Comparison of ENCODE assay signal across 8 cellular contexts in the genomic region with DNA sequence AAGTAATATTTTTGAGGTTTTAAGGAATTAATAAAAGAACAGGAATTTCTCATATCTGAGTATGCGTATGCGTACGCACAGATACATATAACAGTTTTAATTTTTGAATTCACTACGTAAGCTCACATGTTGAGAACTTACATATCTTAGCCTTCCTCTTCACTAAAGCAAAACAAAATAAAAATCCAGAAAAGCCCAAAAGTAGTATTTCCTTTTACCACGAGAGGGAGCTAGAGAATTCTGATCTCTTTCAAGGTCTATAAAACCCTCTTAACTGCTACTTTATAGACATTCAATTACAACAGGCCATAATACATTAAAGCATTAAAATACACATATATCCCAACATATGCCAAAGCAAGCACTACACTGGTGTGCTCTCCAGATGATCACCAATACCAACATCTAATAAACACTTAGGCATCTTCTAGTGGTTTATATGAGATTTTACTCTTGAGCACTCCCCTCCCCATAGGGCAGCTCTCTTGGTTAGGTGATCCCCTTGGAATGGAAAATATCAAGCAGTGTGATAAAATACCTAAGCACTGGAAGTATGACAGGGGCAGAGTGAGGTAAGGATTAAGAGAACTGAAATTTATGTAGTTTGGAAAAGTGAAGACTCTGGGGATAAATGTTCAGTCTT.
DNase-seq lines count a peak whose midpoint lies in the region; ATAC-seq and TF ChIP-seq lines count a peak whose summit lies in the region.

No MANE protein-coding gene starts in this region.

- H2AFZ ChIP-seq in DND-41 (ENCODE audit: low read depth, low read length) (no peak overlapping the region), Karpas-422 (ENCODE audit: low read length) (no peak overlapping the region), PC-9 (no peak overlapping the region)

- H3K79me2 ChIP-seq in DND-41 (ENCODE audit: insufficient read depth, low read length) = no peaks in the 10 kb centered on the region
- no peaks in the 10 kb centered on the region for H3K79me2 ChIP-seq in Karpas-422 (ENCODE audit: low read length)
- H3K79me2 ChIP-seq in PC-9 (ENCODE audit: low read depth) = no peaks in the 10 kb centered on the region

- no peaks in the 10 kb centered on the region for H3K36me3 Mint-ChIP-seq in nephron (ENCODE audit: low read depth)
- H3K36me3 Mint-ChIP-seq in activated naive CD8-positive, alpha-beta T cell treated with anti-CD3 and anti-CD28 coated beads, Interleukin-2, amount 50 U/mL, for 24 hours (ENCODE audit: low read depth) = no peaks in the 10 kb centered on the region

- CTCF ChIA-PET in PC-9 (lab: Charles Lee) = interaction anchor here (0.6 to 1.5 kb wide), 9 partner anchors 16 to 1358 kb away, joined by 3 to 6 read pairs (median 3); no protein-coding TSS in a partner anchor

- intact Hi-C loops in PC-9 (cut with micrococcal nuclease; ENCODE audit: unreplicated experiment) (loop anchor here (1.0 to 10.0 kb wide), 4 partner anchors 79 to 311 kb away; no protein-coding TSS in a partner anchor), dorsolateral prefrontal cortex (cut with DNase I) (loop anchor here (5.0 to 10.0 kb wide), 2 partner anchors 279 to 281 kb away; a partner anchor contains a TSS)

- H3K27me3 ChIP-seq in DND-41 (ENCODE audit: insufficient read depth, low read length, poor library complexity) = peaks cover 36% of the 10 kb centered on the region
- no peaks in the 10 kb centered on the region for H3K27me3 ChIP-seq in Karpas-422 (ENCODE audit: low read length)
- no peaks in the 10 kb centered on the region for H3K27me3 ChIP-seq in PC-9 (ENCODE audit: insufficient read depth, low read depth)
- H3K27me3 ChIP-seq in dorsolateral prefrontal cortex = peaks cover 0 to 100% (median 74%) of the 10 kb centered on the region in 45 donors

- H3K9me2 ChIP-seq in Karpas-422 (replicated peaks; ENCODE audit: insufficient read depth, low read length) = no peaks in the 10 kb centered on the region
- no peaks in the 10 kb centered on the region for H3K9me2 ChIP-seq in PC-9 (ENCODE audit: insufficient read depth)

- ATAC-seq in DND-41 (ENCODE audit: insufficient read depth, low read depth) (0 out of 3 replicates have a peak, but pooled peaks have one; percentile 35), GM21717 (IDR thresholded peaks at IDR 0.05; ENCODE audit: unreplicated experiment) (no peak), GM21737 (IDR thresholded peaks at IDR 0.05; ENCODE audit: unreplicated experiment) (no peak)
- no peak for ATAC-seq in activated naive CD8-positive, alpha-beta T cell treated with anti-CD3 and anti-CD28 coated beads, Interleukin-2, amount 50 U/mL, for 24 hours

- no peaks in the 10 kb centered on the region for H3K4me1 Mint-ChIP-seq in nephron
- peaks cover 9% of the 10 kb centered on the region for H3K4me1 Mint-ChIP-seq in activated naive CD8-positive, alpha-beta T cell treated with anti-CD3 and anti-CD28 coated beads, Interleukin-2, amount 50 U/mL, for 24 hours

- no peaks in the 10 kb centered on the region for H3K9me3 ChIP-seq in DND-41 (ENCODE audit: insufficient read depth, low read length, severe bottlenecking)
- no peaks in the 10 kb centered on the region for H3K9me3 ChIP-seq in Karpas-422 (ENCODE audit: low read length)
- H3K9me3 ChIP-seq in PC-9 (ENCODE audit: insufficient read depth, low read depth) = no peaks in the 10 kb centered on the region

- no peak overlapping the region for H3K27ac Mint-ChIP-seq in nephron
- H3K27ac Mint-ChIP-seq in activated naive CD8-positive, alpha-beta T cell treated with anti-CD3 and anti-CD28 coated beads, Interleukin-2, amount 50 U/mL, for 24 hours = no peak overlapping the region

- TF ChIP-seq CTCF in DND-41 (IDR thresholded peaks at IDR 0.05; ENCODE audit: borderline replicate concordance, extremely low read depth, low read length, poor library complexity, severe bottlenecking) = peak; percentile 77
- peak; percentile 93 for TF ChIP-seq CTCF in PC-9 (conservative IDR thresholded peaks at IDR 0.05)
- TF ChIP-seq CTCF in dorsolateral prefrontal cortex (IDR thresholded peaks at IDR 0.05 in 54 of 56, conservative IDR thresholded peaks at IDR 0.05 in 2 of 56; ENCODE audit: low read depth in 1 of 56, partially characterized antibody in 56 of 56) = peak; percentile 57 to 85 (median 74)
- TF ChIP-seq CTCF in nephron (IDR thresholded peaks at IDR 0.05; ENCODE audit: unreplicated experiment in 3 of 3) = peak; percentile 67 to 82 (median 75)

- H3K27me3 Mint-ChIP-seq in nephron (ENCODE audit: low read depth) = peaks cover 44% of the 10 kb centered on the region
- H3K27me3 Mint-ChIP-seq in activated naive CD8-positive, alpha-beta T cell treated with anti-CD3 and anti-CD28 coated beads, Interleukin-2, amount 50 U/mL, for 24 hours = no peaks in the 10 kb centered on the region

- H3K4me2 ChIP-seq in DND-41 (ENCODE audit: insufficient read depth, low read length) = no peak overlapping the region
- no peak overlapping the region for H3K4me2 ChIP-seq in Karpas-422 (ENCODE audit: low read depth, low read length, poor library complexity, severe bottlenecking)
- H3K4me2 ChIP-seq in PC-9 = no peak overlapping the region

- H3K4me3 Mint-ChIP-seq in nephron = no peak overlapping the region
- no peak overlapping the region for H3K4me3 Mint-ChIP-seq in activated naive CD8-positive, alpha-beta T cell treated with anti-CD3 and anti-CD28 coated beads, Interleukin-2, amount 50 U/mL, for 24 hours

- DNase-seq in DND-41 (no peak), Karpas-422 (peak; percentile 85), PC-9 (peak in 1 of 2 experiments; percentile 49), dorsolateral prefrontal cortex (no peak)
- DNase-seq in activated naive CD8-positive, alpha-beta T cell treated with anti-CD3 and anti-CD28 coated beads, Interleukin-2, amount 50 U/mL, for 24 hours = no peak

- H3K4me3 ChIP-seq in DND-41 (ENCODE audit: low read depth in 1 of 2, low read length in 2 of 2) (no peak overlapping the region), Karpas-422 (ENCODE audit: low read length) (no peak overlapping the region), PC-9 (no peak overlapping the region), dorsolateral prefrontal cortex (no peak overlapping the region)

- H3K9me3 Mint-ChIP-seq in nephron = no peaks in the 10 kb centered on the region
- no peaks in the 10 kb centered on the region for H3K9me3 Mint-ChIP-seq in activated naive CD8-positive, alpha-beta T cell treated with anti-CD3 and anti-CD28 coated beads, Interleukin-2, amount 50 U/mL, for 24 hours

- H4K20me1 ChIP-seq in DND-41 (ENCODE audit: insufficient read depth, low read length) (no peaks in the 10 kb centered on the region), Karpas-422 (ENCODE audit: insufficient read depth, low read depth, low read length) (no peaks in the 10 kb centered on the region), PC-9 (ENCODE audit: insufficient read depth) (no peaks in the 10 kb centered on the region)

- no peaks in the 10 kb centered on the region for H3K36me3 ChIP-seq in DND-41 (ENCODE audit: insufficient read depth, low read length)
- H3K36me3 ChIP-seq in Karpas-422 (ENCODE audit: insufficient read depth, low read length) = no peaks in the 10 kb centered on the region
- H3K36me3 ChIP-seq in PC-9 (ENCODE audit: low read depth) = no peaks in the 10 kb centered on the region

- 0 out of 2 replicates have a peak, but pooled peaks cover 4% of the 10 kb centered on the region for H3F3A ChIP-seq in PC-9 (ENCODE audit: insufficient read depth, low read depth)

- no peak overlapping the region for H3K27ac ChIP-seq in DND-41 (ENCODE audit: low read length)
- no peak overlapping the region for H3K27ac ChIP-seq in Karpas-422 (ENCODE audit: low read length)
- no peak overlapping the region for H3K27ac ChIP-seq in PC-9
- no peak overlapping the region for H3K27ac ChIP-seq in dorsolateral prefrontal cortex

- H3K9ac ChIP-seq in DND-41 (ENCODE audit: low read depth, low read length) (no peak overlapping the region), Karpas-422 (ENCODE audit: low read length) (no peak overlapping the region)

- H3K4me1 ChIP-seq in DND-41 (ENCODE audit: insufficient read depth, low read length) (no peaks in the 10 kb centered on the region), Karpas-422 (ENCODE audit: low read length) (no peaks in the 10 kb centered on the region), PC-9 (replicated peaks; ENCODE audit: insufficient read depth) (peaks cover 28% of the 10 kb centered on the region)

- BruUV-seq in PC-9 (replicated peaks; lab: Mats Ljungman, UMichigan) = no TSS peak

- POLR2A ChIA-PET in PC-9 (lab: Charles Lee; ENCODE audit: unreplicated experiment) = interaction anchor here (0.6 kb wide), 2 partner anchors 189 to 277 kb away, joined by 5 to 11 read pairs; no protein-coding TSS in a partner anchor
